10 cellular contexts compared by ENCODE assay signal in genomic region chr3:46829699-46830208, GRCh38. TPM values are rescaled to one million over a fixed set of nuclear protein-coding genes. Genes with fewer than 3 reads are reported as not detected.
DNase-seq lines count a peak whose midpoint lies in the region; ATAC-seq and TF ChIP-seq lines count a peak whose summit lies in the region.
"Had no signal": no experiment of that assay in that cellular context is flagged by ENCODE, and none has a peak within 500 bp of the region (broad histone marks: within the 10 kb centered on the region; RNA-seq: fewer than 3 reads in every experiment).

No MANE protein-coding gene starts in this region.

- DNase-seq in activated CD8-positive, alpha-beta memory T cell treated with anti-CD3 and anti-CD28 coated beads for 24 hours = peak; percentile 72
- no peak for DNase-seq in activated CD8-positive, alpha-beta memory T cell treated with anti-CD3 and anti-CD28 coated beads, Interleukin-2, amount 50 U/mL, for 4 hours
- no peak for DNase-seq in activated T-cell treated with anti-CD3 and anti-CD28 coated beads, Interleukin-2, amount 50 U/mL, for 4 hours
- DNase-seq in stimulated activated CD8-positive, alpha-beta memory T cell treated with anti-CD3 and anti-CD28 coated beads, Interleukin-4, amount 100 ng/mL, for 48 hours = peak; percentile 63
- DNase-seq in endothelial cell (ENCODE audit: low spot score) (no peak), coronary artery (ENCODE audit: low spot score) (no peak), D341Med (ENCODE audit: low spot score) (no peak)
- DNase-seq: glutamatergic neuron had no signal

- H3K27ac ChIP-seq in coronary artery = no peak overlapping the region

- H3K27ac Mint-ChIP-seq in endothelial cell (ENCODE audit: unreplicated experiment) = no peak overlapping the region

- no peak overlapping the region for H3K4me3 Mint-ChIP-seq in activated T-cell treated with anti-CD3 and anti-CD28 coated beads, Interleukin-2, amount 50 U/mL, for 4 hours
- no peak overlapping the region for H3K4me3 Mint-ChIP-seq in endothelial cell (ENCODE audit: unreplicated experiment)

- H3K4me1 Mint-ChIP-seq in activated T-cell treated with anti-CD3 and anti-CD28 coated beads, Interleukin-2, amount 50 U/mL, for 4 hours (ENCODE audit: low read depth) = peaks cover 6% of the 10 kb centered on the region
- H3K4me1 Mint-ChIP-seq in endothelial cell (ENCODE audit: unreplicated experiment) = no peaks in the 10 kb centered on the region

- no peak overlapping the region for H3K4me3 ChIP-seq in coronary artery

- H3K9me3 Mint-ChIP-seq in activated T-cell treated with anti-CD3 and anti-CD28 coated beads, Interleukin-2, amount 50 U/mL, for 4 hours = no peaks in the 10 kb centered on the region
- no peaks in the 10 kb centered on the region for H3K9me3 Mint-ChIP-seq in endothelial cell (ENCODE audit: unreplicated experiment)

- H3K36me3 Mint-ChIP-seq in activated T-cell treated with anti-CD3 and anti-CD28 coated beads, Interleukin-2, amount 50 U/mL, for 4 hours (ENCODE audit: insufficient read depth) = no peaks in the 10 kb centered on the region
- H3K36me3 Mint-ChIP-seq in endothelial cell (ENCODE audit: low read depth, unreplicated experiment) = peaks cover 2% of the 10 kb centered on the region

- peak; percentile 88 for ATAC-seq in HG02852 (IDR thresholded peaks at IDR 0.05; ENCODE audit: unreplicated experiment)
- peak; percentile 99 for ATAC-seq in activated T-cell treated with anti-CD3 and anti-CD28 coated beads, Interleukin-2, amount 50 U/mL, for 4 hours

- no peak for TF ChIP-seq CTCF in endothelial cell (IDR thresholded peaks at IDR 0.05; ENCODE audit: unreplicated experiment)
- TF ChIP-seq CTCF in coronary artery (IDR thresholded peaks at IDR 0.05) = no peak

- H3K27me3 Mint-ChIP-seq in activated T-cell treated with anti-CD3 and anti-CD28 coated beads, Interleukin-2, amount 50 U/mL, for 4 hours (ENCODE audit: low read depth) = no peaks in the 10 kb centered on the region
- peaks cover 2% of the 10 kb centered on the region for H3K27me3 Mint-ChIP-seq in endothelial cell (ENCODE audit: unreplicated experiment)

RNA-seq across cellular contexts. Expression of gene MYL3, which starts 33.5 kb away (rescaled TPM):
- total RNA-seq in activated T-cell treated with anti-CD3 and anti-CD28 coated beads, Interleukin-2, amount 50 U/mL, for 4 hours = not detected
- total RNA-seq in endothelial cell (ENCODE audit: unreplicated experiment) = not detected
- total RNA-seq: bronchial epithelial cell had no signal

RNA-seq across cellular contexts. Expression of gene PTH1R, which starts 47.8 kb away (rescaled TPM):
- not detected for total RNA-seq in activated T-cell treated with anti-CD3 and anti-CD28 coated beads, Interleukin-2, amount 50 U/mL, for 4 hours
- total RNA-seq in endothelial cell (ENCODE audit: unreplicated experiment) = 6.2 TPM
- total RNA-seq: bronchial epithelial cell had no signal

Comparison
In these comparisons a context has a peak if more than half of its experiments do, and no peak if none do; other contexts are left out.
1. DNase-seq: peak in activated CD8-positive, alpha-beta memory T cell treated with anti-CD3 and anti-CD28 coated beads for 24 hours (single experiment) and stimulated activated CD8-positive, alpha-beta memory T cell treated with anti-CD3 and anti-CD28 coated beads, Interleukin-4, amount 100 ng/mL, for 48 hours (single experiment); none in activated CD8-positive, alpha-beta memory T cell treated with anti-CD3 and anti-CD28 coated beads, Interleukin-2, amount 50 U/mL, for 4 hours (single experiment), activated T-cell treated with anti-CD3 and anti-CD28 coated beads, Interleukin-2, amount 50 U/mL, for 4 hours (single experiment), endothelial cell (single experiment), coronary artery (single experiment) and D341Med (single experiment).